Comparison of ENCODE assay signal across 8 cellular contexts in genomic region chr10:114550756-114551290, GRCh38.
DNase-seq lines count a peak whose midpoint lies in the region; ATAC-seq, FAIRE-seq and TF ChIP-seq lines count a peak whose summit lies in the region.

No MANE protein-coding gene starts in this region.

- no peaks in the 10 kb centered on the region for H3K4me1 ChIP-seq in DND-41 (ENCODE audit: insufficient read depth, low read length)
- H3K4me1 ChIP-seq in astrocyte (ENCODE audit: insufficient read depth, low read length) = peaks cover 4% of the 10 kb centered on the region
- peaks cover 17% of the 10 kb centered on the region for H3K4me1 ChIP-seq in upper lobe of right lung

- H3K79me2 ChIP-seq in DND-41 (ENCODE audit: insufficient read depth, low read length) (no peaks in the 10 kb centered on the region), astrocyte (ENCODE audit: insufficient read depth, low read length) (no peaks in the 10 kb centered on the region)

- H3K27ac ChIP-seq in DND-41 (ENCODE audit: low read length) (no peak overlapping the region), astrocyte (ENCODE audit: low read depth, low read length) (no peak overlapping the region), upper lobe of right lung (peak overlapping the region; percentile 40)

- ATAC-seq in DND-41 (ENCODE audit: insufficient read depth, low read depth) (no peak), upper lobe of right lung (peak; percentile 54)

- no peaks in the 10 kb centered on the region for H3K27me3 Mint-ChIP-seq in astrocyte (ENCODE audit: low read depth, unreplicated experiment)

- H4K20me1 ChIP-seq in DND-41 (ENCODE audit: insufficient read depth, low read length) (no peaks in the 10 kb centered on the region), astrocyte (ENCODE audit: insufficient read depth, low read length) (no peaks in the 10 kb centered on the region)

- no peak overlapping the region for H3K27ac Mint-ChIP-seq in astrocyte (ENCODE audit: unreplicated experiment)

- no peak for FAIRE-seq in astrocyte (lab: Jason Lieb, UNC)

- H3K4me1 Mint-ChIP-seq in astrocyte (ENCODE audit: low read depth, unreplicated experiment) = peaks cover 8% of the 10 kb centered on the region

- intact Hi-C loops in upper lobe of right lung (cut with DNase I) = loop anchor here (10.0 kb wide), 1 partner anchor 144 kb away; no protein-coding TSS in a partner anchor

- H3K4me2 ChIP-seq in DND-41 (ENCODE audit: insufficient read depth, low read length) = no peak overlapping the region
- peak overlapping the region; percentile 79 for H3K4me2 ChIP-seq in astrocyte (ENCODE audit: low read length)

- H3K4me3 ChIP-seq in DND-41 (ENCODE audit: low read depth in 1 of 2, low read length in 2 of 2) (no peak overlapping the region), astrocyte (ENCODE audit: insufficient read depth, low read depth, low read length) (peak overlapping the region; percentile 43), upper lobe of right lung (peak overlapping the region; percentile 32), H7 (ENCODE audit: insufficient read depth, low read depth, low read length) (no peak overlapping the region)

- TF ChIP-seq CTCF in DND-41 (IDR thresholded peaks at IDR 0.05; ENCODE audit: borderline replicate concordance, extremely low read depth, low read length, poor library complexity, severe bottlenecking) = peak; percentile 64
- peak; percentile 40 for TF ChIP-seq CTCF in astrocyte (IDR thresholded peaks at IDR 0.05; ENCODE audit: insufficient read depth, low read depth, low read length)
- TF ChIP-seq CTCF in upper lobe of right lung (IDR thresholded peaks at IDR 0.05) = peak; percentile 58

- no peaks in the 10 kb centered on the region for H3K36me3 ChIP-seq in DND-41 (ENCODE audit: insufficient read depth, low read length)
- H3K36me3 ChIP-seq in astrocyte (ENCODE audit: insufficient read depth, low read length) = no peaks in the 10 kb centered on the region
- no peaks in the 10 kb centered on the region for H3K36me3 ChIP-seq in upper lobe of right lung
- H3K36me3 ChIP-seq in H7 (replicated peaks; ENCODE audit: control insufficient read depth, insufficient read depth, low read length) = no peaks in the 10 kb centered on the region

- H2AFZ ChIP-seq in DND-41 (ENCODE audit: low read depth, low read length) (no peak overlapping the region), astrocyte (ENCODE audit: low read depth, low read length) (no peak overlapping the region)

- no peaks in the 10 kb centered on the region for H3K9me3 Mint-ChIP-seq in astrocyte (ENCODE audit: unreplicated experiment)

- peaks cover 7% of the 10 kb centered on the region for H3K36me3 Mint-ChIP-seq in astrocyte (ENCODE audit: low read depth, unreplicated experiment)

- no peak for DNase-seq in DND-41
- DNase-seq in NCI-H1105 (lab: John Stamatoyannopoulos, UW) = peak; percentile 56
- DNase-seq in astrocyte (ENCODE audit: low read depth) = peak; percentile 30
- DNase-seq in kidney glomerular epithelial cell (lab: John Stamatoyannopoulos, UW) = peak; percentile 50
- no peak for DNase-seq in upper lobe of right lung
- DNase-seq in activated naive CD4-positive, alpha-beta T cell (lab: John Stamatoyannopoulos, UW) = no peak
- DNase-seq in H7 = no peak
- DNase-seq in NCI-H526 treated with DMSO at 0.1 percent for 48 hours (lab: John Stamatoyannopoulos, UW) = no peak

- H3K9ac ChIP-seq in DND-41 (ENCODE audit: low read depth, low read length) (no peak overlapping the region), astrocyte (ENCODE audit: low read length) (peak overlapping the region; percentile 34)

- H3K4me3 Mint-ChIP-seq in astrocyte (ENCODE audit: unreplicated experiment) = no peak overlapping the region

- H3K9me3 ChIP-seq in DND-41 (ENCODE audit: insufficient read depth, low read length, severe bottlenecking) (no peaks in the 10 kb centered on the region), astrocyte (ENCODE audit: insufficient read depth, low read depth, low read length) (no peaks in the 10 kb centered on the region), upper lobe of right lung (no peaks in the 10 kb centered on the region)

- H3K27me3 ChIP-seq in DND-41 (ENCODE audit: insufficient read depth, low read length, poor library complexity) (peaks cover 10% of the 10 kb centered on the region), astrocyte (ENCODE audit: insufficient read depth, low read length) (peaks cover 2% of the 10 kb centered on the region), upper lobe of right lung (no peaks in the 10 kb centered on the region), H7 (ENCODE audit: control insufficient read depth, insufficient read depth, low read length) (no peaks in the 10 kb centered on the region)

Comparison
In these comparisons a context has a peak if more than half of its experiments do, and no peak if none do; other contexts are left out.
1. DNase-seq: peak in NCI-H1105 (single experiment), astrocyte (single experiment) and kidney glomerular epithelial cell (single experiment); none in DND-41 (single experiment), upper lobe of right lung (single experiment), activated naive CD4-positive, alpha-beta T cell (0 of 4), H7 (single experiment) and NCI-H526 treated with DMSO at 0.1 percent for 48 hours (single experiment).
2. H3K4me3 ChIP-seq: peak in astrocyte (single experiment) and upper lobe of right lung (single experiment); none in DND-41 (0 of 2) and H7 (single experiment).
3. Peak in every context shown above with its lines, with median percentiles within 50 percentile points of each other: CTCF ChIP-seq.